ENCODE assay signal across 22 cellular contexts in the genomic region with DNA sequence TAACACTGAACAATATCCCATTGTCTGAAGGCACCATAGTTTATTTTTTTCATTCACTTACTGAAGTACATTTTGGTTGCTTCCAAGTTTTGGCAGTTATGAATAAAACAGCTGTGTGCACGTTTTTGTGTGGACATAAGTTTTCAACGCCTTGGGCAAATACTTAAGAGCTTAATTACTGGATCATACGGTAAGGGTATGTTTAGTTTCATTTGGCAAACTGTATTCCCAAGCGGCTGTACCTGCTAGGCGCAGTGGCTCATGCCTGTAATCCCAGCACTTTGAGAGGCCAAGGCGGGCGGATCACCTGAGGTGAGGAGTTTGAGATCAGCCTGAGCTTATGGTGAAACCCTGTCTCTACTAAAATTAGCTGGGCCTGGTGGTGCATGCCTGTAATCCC.
DNase-seq lines count a peak whose midpoint lies in the region; ATAC-seq and TF ChIP-seq lines count a peak whose summit lies in the region.
"Had no signal": no experiment of that assay in that cellular context is flagged by ENCODE, and none has a peak within 500 bp of the region (broad histone marks: within the 10 kb centered on the region; RNA-seq: fewer than 3 reads in every experiment).

No MANE protein-coding gene starts in this region.

- H3K4me3 ChIP-seq in coronary artery = no peak overlapping the region
- H3K4me3 ChIP-seq: BLaER1, dorsolateral prefrontal cortex, GM23248, SK-N-MC had no signal

- ATAC-seq in left colon (peak; percentile 65), GM18909 (IDR thresholded peaks at IDR 0.05; ENCODE audit: poor library complexity, unreplicated experiment) (no peak), HG02840 (IDR thresholded peaks at IDR 0.05; ENCODE audit: low FRiP score, unreplicated experiment) (no peak)
- ATAC-seq: activated T-cell treated with anti-CD3 and anti-CD28 coated beads, Interleukin-2, amount 50 U/mL, for 72 hours; PC-3; stimulated activated effector memory CD8-positive, alpha-beta T cell treated with anti-CD3 and anti-CD28 coated beads, Interleukin-12 subunit alpha, Interleukin-12 subunit beta, amount 100 ng/mL, for 72 hours had no signal

- no peak for TF ChIP-seq CTCF in coronary artery (IDR thresholded peaks at IDR 0.05)

- DNase-seq in DMS153 (lab: John Stamatoyannopoulos, UW) (peak; percentile 62), DMS79 treated with DMSO at 0.1 percent for 48 hours (lab: John Stamatoyannopoulos, UW) (peak; percentile 18), NCI-H774 (lab: John Stamatoyannopoulos, UW) (peak; percentile 71), left colon (peak; percentile 51 to 64), coronary artery (ENCODE audit: low spot score) (no peak)
- no peak for DNase-seq in activated naive CD4-positive, alpha-beta T cell treated with anti-CD3 and anti-CD28 coated beads, Interleukin-2, amount 50 U/mL, for 16 hours
- DNase-seq: activated CD4-positive, alpha-beta T cell treated with anti-CD3 and anti-CD28 coated beads, Interleukin-2, amount 50 U/mL, for 48 hours; activated naive CD4-positive, alpha-beta T cell; activated T-cell treated with anti-CD3 and anti-CD28 coated beads, Interleukin-2, amount 50 U/mL, for 72 hours; dorsolateral prefrontal cortex; GDM1; GM23248; hypothalamus; Karpas-422; NCI-H187 treated with DMSO at 0.1 percent for 48 hours; PC-3; substantia nigra had no signal

- no peak overlapping the region for H3K27ac ChIP-seq in coronary artery
- H3K27ac ChIP-seq: BLaER1, dorsolateral prefrontal cortex, GM23248, SK-N-MC had no signal

- intact Hi-C loops in left colon (cut with DNase I, micrococcal nuclease) = no loop called here

Comparison
In these comparisons a context has a peak if more than half of its experiments do, and no peak if none do; other contexts are left out.
1. DNase-seq: peak in DMS153 (single experiment), DMS79 treated with DMSO at 0.1 percent for 48 hours (single experiment), NCI-H774 (single experiment) and left colon (2 of 2); none in activated naive CD4-positive, alpha-beta T cell treated with anti-CD3 and anti-CD28 coated beads, Interleukin-2, amount 50 U/mL, for 16 hours (single experiment) and coronary artery (single experiment).